In genomic region chr5:112737088-112737471, GRCh38 we compare ENCODE assay signal across 8 cellular contexts. TPM values are rescaled to one million over a fixed set of nuclear protein-coding genes. Genes with fewer than 3 reads are reported as not detected.
DNase-seq lines count a peak whose midpoint lies in the region; ATAC-seq lines count a peak whose summit lies in the region.

No MANE protein-coding gene starts in this region.

- H3K27ac ChIP-seq in CD4-positive, CD25-positive, alpha-beta regulatory T cell (ENCODE audit: insufficient read depth, low read length, poor library complexity, severe bottlenecking): no peak overlapping the region
- peak overlapping the region; percentile 85 for H3K27ac ChIP-seq in substantia nigra (ENCODE audit: low read depth, low read length, poor library complexity, severe bottlenecking)

- peak overlapping the region; percentile 82 for H3K4me3 ChIP-seq in CD4-positive, CD25-positive, alpha-beta regulatory T cell (ENCODE audit: low read depth, low read length)
- H3K4me3 ChIP-seq in H7 (ENCODE audit: insufficient read depth, low read depth, low read length) (peak overlapping the region; percentile 66), iPS-18c (ENCODE audit: insufficient read depth, low read depth, low read length) (peak overlapping the region; percentile 73)

- H3K4me1 ChIP-seq in CD4-positive, CD25-positive, alpha-beta regulatory T cell (ENCODE audit: control insufficient read depth, insufficient read depth, low read length, poor library complexity, severe bottlenecking): peaks cover 18% of the 10 kb centered on the region

- H3K4me1 Mint-ChIP-seq in CD4-positive, CD25-positive, alpha-beta regulatory T cell: peaks cover 4 to 33% (median 26%) of the 10 kb centered on the region in 4 donors
- peaks cover 13% of the 10 kb centered on the region for H3K4me1 Mint-ChIP-seq in activated CD4-positive, alpha-beta memory T cell treated with anti-CD3 and anti-CD28 coated beads for 36 hours (ENCODE audit: low read depth)

- H3K27me3 Mint-ChIP-seq in CD4-positive, CD25-positive, alpha-beta regulatory T cell: no peaks in the 10 kb centered on the region
- no peaks in the 10 kb centered on the region for H3K27me3 Mint-ChIP-seq in activated CD4-positive, alpha-beta memory T cell treated with anti-CD3 and anti-CD28 coated beads for 36 hours

- H3K36me3 Mint-ChIP-seq in CD4-positive, CD25-positive, alpha-beta regulatory T cell: peaks cover 4% of the 10 kb centered on the region
- no peaks in the 10 kb centered on the region for H3K36me3 Mint-ChIP-seq in activated CD4-positive, alpha-beta memory T cell treated with anti-CD3 and anti-CD28 coated beads for 36 hours

- H3K9me3 ChIP-seq in CD4-positive, CD25-positive, alpha-beta regulatory T cell (ENCODE audit: control insufficient read depth in 2 of 2, low read length in 2 of 2): no peaks in the 10 kb centered on the region
- no peaks in the 10 kb centered on the region for H3K9me3 ChIP-seq in iPS-18c (ENCODE audit: control insufficient read depth, insufficient read depth, low read length)

- no peaks in the 10 kb centered on the region for H3K9me3 Mint-ChIP-seq in CD4-positive, CD25-positive, alpha-beta regulatory T cell
- H3K9me3 Mint-ChIP-seq in activated CD4-positive, alpha-beta memory T cell treated with anti-CD3 and anti-CD28 coated beads for 36 hours: no peaks in the 10 kb centered on the region

- peak overlapping the region; percentile 86 to 94 (median 93) for H3K4me3 Mint-ChIP-seq in CD4-positive, CD25-positive, alpha-beta regulatory T cell
- H3K4me3 Mint-ChIP-seq in activated CD4-positive, alpha-beta memory T cell treated with anti-CD3 and anti-CD28 coated beads for 36 hours: peak overlapping the region; percentile 93

- intact Hi-C loops in activated CD4-positive, alpha-beta memory T cell treated with anti-CD3 and anti-CD28 coated beads for 36 hours (cut with micrococcal nuclease): loop anchor here (1.0 kb wide), 2 partner anchors 30 to 184 kb away; no protein-coding TSS in a partner anchor

- peak overlapping the region in 1 of 3 donors; percentile 47 for H3K27ac Mint-ChIP-seq in CD4-positive, CD25-positive, alpha-beta regulatory T cell
- no peak overlapping the region for H3K27ac Mint-ChIP-seq in activated CD4-positive, alpha-beta memory T cell treated with anti-CD3 and anti-CD28 coated beads for 36 hours

- no peaks in the 10 kb centered on the region for H3K27me3 ChIP-seq in CD4-positive, CD25-positive, alpha-beta regulatory T cell (ENCODE audit: control insufficient read depth, insufficient read depth, low read length)
- no peaks in the 10 kb centered on the region for H3K27me3 ChIP-seq in H7 (ENCODE audit: control insufficient read depth, insufficient read depth, low read length)

- ATAC-seq in CD4-positive, CD25-positive, alpha-beta regulatory T cell (ENCODE audit: low read depth in 2 of 2): peak in 1 of 2 donors; percentile 6
- no peak for ATAC-seq in GM19452 (IDR thresholded peaks at IDR 0.05; ENCODE audit: unreplicated experiment)

- POLR2A ChIA-PET in activated CD4-positive, alpha-beta memory T cell treated with anti-CD3 and anti-CD28 coated beads for 36 hours (lab: Charles Lee): no interaction called here

- no peak for DNase-seq in CD4-positive, CD25-positive, alpha-beta regulatory T cell
- DNase-seq in H7 (no peak), substantia nigra (lab: John Stamatoyannopoulos, UW) (no peak), ecto neural progenitor cell (ENCODE audit: low spot score) (no peak), NCI-H1930 (lab: John Stamatoyannopoulos, UW) (no peak)
- no peak for DNase-seq in activated CD4-positive, alpha-beta memory T cell treated with anti-CD3 and anti-CD28 coated beads for 36 hours

- CTCF ChIA-PET in activated CD4-positive, alpha-beta memory T cell treated with anti-CD3 and anti-CD28 coated beads for 36 hours (lab: Charles Lee): interaction anchor here (1.0 to 1.4 kb wide), 3 partner anchors 20 to 186 kb away, joined by 3 read pairs; no protein-coding TSS in a partner anchor

- no peaks in the 10 kb centered on the region for H3K36me3 ChIP-seq in CD4-positive, CD25-positive, alpha-beta regulatory T cell (ENCODE audit: control insufficient read depth, insufficient read depth, low read length)
- H3K36me3 ChIP-seq in H7 (replicated peaks; ENCODE audit: control insufficient read depth, insufficient read depth, low read length): no peaks in the 10 kb centered on the region

RNA-seq across cellular contexts. Expression of gene APC, which starts 0.6 kb away (rescaled TPM):
- total RNA-seq in CD4-positive, CD25-positive, alpha-beta regulatory T cell: 40.5 TPM
- 10 to 100 TPM in 3 of 4 donors, 1 to 10 TPM in 1; 7.6 to 21.7 (median 17.7) TPM for polyA plus RNA-seq in CD4-positive, CD25-positive, alpha-beta regulatory T cell
- total RNA-seq in H7 (2014; rRNA removed; shearing (Covaris generic)): 22.2 and 25.5 TPM in 2 replicates
- total RNA-seq in activated CD4-positive, alpha-beta memory T cell treated with anti-CD3 and anti-CD28 coated beads for 36 hours: 10 to 100 TPM; 17.3 to 20.1 TPM
